Comparison of ENCODE assay signal across 18 cellular contexts in the genomic region with DNA sequence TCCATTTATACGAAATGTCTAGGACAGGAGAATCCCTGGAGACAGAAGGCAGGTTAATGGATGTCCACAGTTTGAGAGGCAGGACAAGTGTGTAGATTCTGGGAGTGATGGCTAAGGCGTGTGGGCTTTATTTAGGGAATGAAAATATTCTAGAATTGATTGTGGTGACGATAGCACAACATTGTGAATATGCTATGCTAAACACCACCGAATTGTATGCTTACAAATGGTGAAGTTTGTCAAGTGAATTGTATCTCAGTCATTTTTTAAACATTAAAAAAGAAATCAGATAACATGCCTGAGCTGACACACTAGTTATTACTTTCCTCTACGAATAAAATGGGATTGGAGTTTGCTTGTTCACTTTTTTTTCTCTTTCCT. TPM values are rescaled to one million over a fixed set of nuclear protein-coding genes. Genes with fewer than 3 reads are reported as not detected.
A peak's percentile ranks its signal among the peaks of the same experiment; 100 is the strongest.
DNase-seq lines count a peak whose midpoint lies in the region; ATAC-seq and TF ChIP-seq lines count a peak whose summit lies in the region.
"Had no signal": no experiment of that assay in that cellular context is flagged by ENCODE, and none has a peak within 500 bp of the region (broad histone marks: within the 10 kb centered on the region; RNA-seq: fewer than 3 reads in every experiment).

No MANE protein-coding gene starts in this region.

- H3K9me3 Mint-ChIP-seq in CD8-positive, alpha-beta T cell: no peaks in the 10 kb centered on the region
- no peaks in the 10 kb centered on the region for H3K9me3 Mint-ChIP-seq in endothelial cell (ENCODE audit: unreplicated experiment)
- no peaks in the 10 kb centered on the region for H3K9me3 Mint-ChIP-seq in progenitor cell of endocrine pancreas (ENCODE audit: low read depth)
- H3K9me3 Mint-ChIP-seq: T-helper 2 cell treated with Interferon-gamma antibody and Interleukin-4, amounts not matched to agents 5 μg/mL and 100 μg/mL, for 36 hours had no signal

- H3K27ac Mint-ChIP-seq in CD8-positive, alpha-beta T cell: peak overlapping the region; percentile 55
- no peak overlapping the region for H3K27ac Mint-ChIP-seq in endothelial cell (ENCODE audit: unreplicated experiment)
- H3K27ac Mint-ChIP-seq in progenitor cell of endocrine pancreas: peak overlapping the region; percentile 95
- H3K27ac Mint-ChIP-seq: T-helper 2 cell treated with Interferon-gamma antibody and Interleukin-4, amounts not matched to agents 5 μg/mL and 100 μg/mL, for 36 hours had no signal

- no peak for TF ChIP-seq CTCF in CD8-positive, alpha-beta T cell (IDR thresholded peaks at IDR 0.05)
- TF ChIP-seq CTCF in Peyer's patch (IDR thresholded peaks at IDR 0.05): no peak
- no peak for TF ChIP-seq CTCF in endothelial cell (IDR thresholded peaks at IDR 0.05; ENCODE audit: unreplicated experiment)
- TF ChIP-seq CTCF in progenitor cell of endocrine pancreas (IDR thresholded peaks at IDR 0.05; ENCODE audit: unreplicated experiment): no peak

- no peak for ATAC-seq in CD8-positive, alpha-beta T cell

- no peak overlapping the region for H3K4me3 ChIP-seq in CD8-positive, alpha-beta T cell (ENCODE audit: low read depth, low read length)
- peak overlapping the region in 2 of 4 donors; percentile 2 to 12 for H3K4me3 ChIP-seq in Peyer's patch
- H3K4me3 ChIP-seq: BLaER1, coronary artery, thoracic aorta had no signal

- POLR2A ChIA-PET in CD8-positive, alpha-beta T cell (lab: Charles Lee): interaction anchor here (0.5 kb wide), 1 partner anchor 51 kb away, joined by 5 read pairs; no protein-coding TSS in a partner anchor

- no peak for DNase-seq in CD8-positive, alpha-beta T cell
- no peak for DNase-seq in Peyer's patch
- DNase-seq in endothelial cell (ENCODE audit: low spot score): no peak
- no peak for DNase-seq in progenitor cell of endocrine pancreas (ENCODE audit: low spot score, unreplicated experiment)
- no peak for DNase-seq in occipital lobe (lab: John Stamatoyannopoulos, UW)
- no peak for DNase-seq in hippocampal formation (lab: John Stamatoyannopoulos, UW)
- DNase-seq in NCI-H1436 (lab: John Stamatoyannopoulos, UW): no peak
- DNase-seq: activated CD4-positive, CD25-positive, alpha-beta regulatory T cell treated with anti-CD3 and anti-CD28 coated beads, Interleukin-2, amount 50 U/mL, for 72 hours; DND-41; erythroblast; mammary epithelial cell; NCI-H2029 treated with DMSO at 0.1 percent for 48 hours; stimulated activated CD4-positive, alpha-beta T cell treated with anti-CD3 and anti-CD28 coated beads, Interleukin-2, amount 100 ng/mL, for 48 hours had no signal

- H3K36me3 ChIP-seq in CD8-positive, alpha-beta T cell (ENCODE audit: insufficient read depth, low read length): peaks cover 17% of the 10 kb centered on the region
- H3K36me3 ChIP-seq in Peyer's patch: peaks cover 0 to 41% (median 0%) of the 10 kb centered on the region in 3 donors

- CTCF ChIA-PET in CD8-positive, alpha-beta T cell (lab: Charles Lee): interaction anchor here (0.8 to 1.5 kb wide), 2 partner anchors 33 to 320 kb away, joined by 3 read pairs; no protein-coding TSS in a partner anchor

- H3K27me3 ChIP-seq in CD8-positive, alpha-beta T cell (ENCODE audit: insufficient read depth, low read length): no peaks in the 10 kb centered on the region
- H3K27me3 ChIP-seq in Peyer's patch: no peaks in the 10 kb centered on the region
- H3K27me3 ChIP-seq: BLaER1, neutrophil had no signal

- intact Hi-C loops in CD8-positive, alpha-beta T cell (cut with DNase I, micrococcal nuclease): no loop called here

- peaks cover 8% of the 10 kb centered on the region for H3K4me1 ChIP-seq in CD8-positive, alpha-beta T cell (ENCODE audit: insufficient read depth, low read length)
- H3K4me1 ChIP-seq in Peyer's patch: peaks cover 0 to 15% (median 2%) of the 10 kb centered on the region in 4 donors

- no peaks in the 10 kb centered on the region for H3K27me3 Mint-ChIP-seq in CD8-positive, alpha-beta T cell (ENCODE audit: low read depth)
- H3K27me3 Mint-ChIP-seq in endothelial cell (ENCODE audit: unreplicated experiment) (peaks cover 4% of the 10 kb centered on the region), progenitor cell of endocrine pancreas (no peaks in the 10 kb centered on the region)

- no peaks in the 10 kb centered on the region for H3K9me3 ChIP-seq in CD8-positive, alpha-beta T cell (ENCODE audit: low read length)
- no peaks in the 10 kb centered on the region for H3K9me3 ChIP-seq in Peyer's patch
- H3K9me3 ChIP-seq: BLaER1, neutrophil, thoracic aorta had no signal

- TF ChIP-seq POLR2A in Peyer's patch (IDR thresholded peaks at IDR 0.05): no peak

- peaks cover 36% of the 10 kb centered on the region for H3K36me3 Mint-ChIP-seq in CD8-positive, alpha-beta T cell
- H3K36me3 Mint-ChIP-seq in endothelial cell (ENCODE audit: low read depth, unreplicated experiment): peaks cover 30% of the 10 kb centered on the region
- peaks cover 14% of the 10 kb centered on the region for H3K36me3 Mint-ChIP-seq in progenitor cell of endocrine pancreas (ENCODE audit: insufficient read depth)

- peaks cover 8% of the 10 kb centered on the region for H3K4me1 Mint-ChIP-seq in CD8-positive, alpha-beta T cell (ENCODE audit: low read depth)
- H3K4me1 Mint-ChIP-seq in endothelial cell (ENCODE audit: unreplicated experiment) (peaks cover 4% of the 10 kb centered on the region), progenitor cell of endocrine pancreas (ENCODE audit: low read depth) (peaks cover 14% of the 10 kb centered on the region)

- H3K27ac ChIP-seq in CD8-positive, alpha-beta T cell (ENCODE audit: low read depth, low read length): no peak overlapping the region
- H3K27ac ChIP-seq in Peyer's patch: peak overlapping the region in 3 of 4 donors; percentile 49 to 94 (median 84)
- H3K27ac ChIP-seq: BLaER1, coronary artery, neutrophil, thoracic aorta had no signal

- H3K4me3 Mint-ChIP-seq in CD8-positive, alpha-beta T cell: no peak overlapping the region
- peak overlapping the region; percentile 57 for H3K4me3 Mint-ChIP-seq in endothelial cell (ENCODE audit: unreplicated experiment)
- H3K4me3 Mint-ChIP-seq in progenitor cell of endocrine pancreas (ENCODE audit: low read depth): peak overlapping the region; percentile 48
- H3K4me3 Mint-ChIP-seq: T-helper 2 cell treated with Interferon-gamma antibody and Interleukin-4, amounts not matched to agents 5 μg/mL and 100 μg/mL, for 36 hours had no signal

RNA-seq across cellular contexts. Expression of a gene that starts 5.4 kb away (rescaled TPM):
- 100 to 1,000 TPM; 118 to 130 TPM for total RNA-seq in CD8-positive, alpha-beta T cell
- total RNA-seq in Peyer's patch (10 to 100 TPM; 69.3 to 89.4 (median 76.9) TPM), endothelial cell (ENCODE audit: unreplicated experiment) (19.6 TPM), progenitor cell of endocrine pancreas (24.9 and 30.8 TPM in 2 replicates), occipital lobe (12.3 TPM)

RNA-seq across cellular contexts. Expression of a gene that starts 49.0 kb away (rescaled TPM):
- 100 to 1,000 TPM; 105 to 106 TPM for total RNA-seq in CD8-positive, alpha-beta T cell
- total RNA-seq in Peyer's patch (100 to 1,000 TPM in 1 of 4 donors, 10 to 100 TPM in 3; 54.9 to 122 (median 72.5) TPM), endothelial cell (ENCODE audit: unreplicated experiment) (84.7 TPM), progenitor cell of endocrine pancreas (63.9 and 68.7 TPM in 2 replicates), occipital lobe (36.0 TPM)
